Comparison of ENCODE assay signal across 1 cellular context in the genomic region with DNA sequence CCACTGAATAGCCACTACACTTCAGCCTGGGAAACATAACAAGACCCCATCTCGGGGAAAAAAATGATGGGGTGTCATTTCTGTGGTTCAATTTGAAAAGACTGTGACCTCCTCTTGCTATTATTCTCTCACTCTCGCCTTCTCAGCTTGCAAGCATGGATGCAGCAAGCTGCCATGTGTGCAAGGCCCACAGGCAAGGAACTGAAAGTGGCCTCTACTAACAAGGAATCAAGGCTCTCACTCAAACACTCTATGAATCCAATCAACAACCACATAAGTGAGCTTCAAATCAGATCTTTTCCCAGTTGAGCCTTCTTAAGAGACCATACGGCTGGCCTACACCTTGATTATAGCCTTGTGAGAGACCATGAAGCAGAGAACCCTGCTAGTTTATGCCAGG.
TF ChIP-seq lines count a peak whose summit lies in the region.

No MANE protein-coding gene starts in this region.

TF ChIP-seq in HCT116, 20 proteins besides CTCF, POLR2A, EP300 and RAD21:
- TF ChIP-seq, protein P1, sequence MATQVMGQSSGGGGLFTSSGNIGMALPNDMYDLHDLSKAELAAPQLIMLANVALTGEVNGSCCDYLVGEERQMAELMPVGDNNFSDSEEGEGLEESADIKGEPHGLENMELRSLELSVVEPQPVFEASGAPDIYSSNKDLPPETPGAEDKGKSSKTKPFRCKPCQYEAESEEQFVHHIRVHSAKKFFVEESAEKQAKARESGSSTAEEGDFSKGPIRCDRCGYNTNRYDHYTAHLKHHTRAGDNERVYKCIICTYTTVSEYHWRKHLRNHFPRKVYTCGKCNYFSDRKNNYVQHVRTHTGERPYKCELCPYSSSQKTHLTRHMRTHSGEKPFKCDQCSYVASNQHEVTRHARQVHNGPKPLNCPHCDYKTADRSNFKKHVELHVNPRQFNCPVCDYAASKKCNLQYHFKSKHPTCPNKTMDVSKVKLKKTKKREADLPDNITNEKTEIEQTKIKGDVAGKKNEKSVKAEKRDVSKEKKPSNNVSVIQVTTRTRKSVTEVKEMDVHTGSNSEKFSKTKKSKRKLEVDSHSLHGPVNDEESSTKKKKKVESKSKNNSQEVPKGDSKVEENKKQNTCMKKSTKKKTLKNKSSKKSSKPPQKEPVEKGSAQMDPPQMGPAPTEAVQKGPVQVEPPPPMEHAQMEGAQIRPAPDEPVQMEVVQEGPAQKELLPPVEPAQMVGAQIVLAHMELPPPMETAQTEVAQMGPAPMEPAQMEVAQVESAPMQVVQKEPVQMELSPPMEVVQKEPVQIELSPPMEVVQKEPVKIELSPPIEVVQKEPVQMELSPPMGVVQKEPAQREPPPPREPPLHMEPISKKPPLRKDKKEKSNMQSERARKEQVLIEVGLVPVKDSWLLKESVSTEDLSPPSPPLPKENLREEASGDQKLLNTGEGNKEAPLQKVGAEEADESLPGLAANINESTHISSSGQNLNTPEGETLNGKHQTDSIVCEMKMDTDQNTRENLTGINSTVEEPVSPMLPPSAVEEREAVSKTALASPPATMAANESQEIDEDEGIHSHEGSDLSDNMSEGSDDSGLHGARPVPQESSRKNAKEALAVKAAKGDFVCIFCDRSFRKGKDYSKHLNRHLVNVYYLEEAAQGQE (IDR thresholded peaks at IDR 0.05; ENCODE audit: low read depth) = no peak
